In genomic region chr5:3598236-3598635, GRCh38 we compare ENCODE assay signal across 21 cellular contexts. TPM values are rescaled to one million over a fixed set of nuclear protein-coding genes. Genes with fewer than 3 reads are reported as not detected.
A peak's percentile ranks its signal among the peaks of the same experiment; 100 is the strongest.
DNase-seq lines count a peak whose midpoint lies in the region; ATAC-seq and TF ChIP-seq lines count a peak whose summit lies in the region.
"Had no signal": no experiment of that assay in that cellular context is flagged by ENCODE, and none has a peak within 500 bp of the region (broad histone marks: within the 10 kb centered on the region; RNA-seq: fewer than 3 reads in every experiment).

No MANE protein-coding gene starts in this region.

- peak overlapping the region; percentile 42; the same call in 1 of the 2 replicates for H3K4me3 ChIP-seq in iPS-18c (ENCODE audit: insufficient read depth, low read depth, low read length)
- no peak overlapping the region for H3K4me3 ChIP-seq in MM.1S (ENCODE audit: low read length)
- H3K4me3 ChIP-seq: tibial nerve had no signal

- H3K27me3 Mint-ChIP-seq in H9 (ENCODE audit: low read depth) (peaks cover 93% of the 10 kb centered on the region), brain (peaks cover 93% of the 10 kb centered on the region), progenitor cell of endocrine pancreas (peaks cover 81% of the 10 kb centered on the region), CD14-positive monocyte (ENCODE audit: low read depth in 3 of 3) (peaks cover 84 to 95% (median 91%) of the 10 kb centered on the region in 3 donors)
- peaks cover 35 to 71% (median 51%) of the 10 kb centered on the region in 5 donors for H3K27me3 Mint-ChIP-seq in naive thymus-derived CD8-positive, alpha-beta T cell

- TF ChIP-seq CTCF in H9 (conservative IDR thresholded peaks at IDR 0.05) (no peak), brain (conservative IDR thresholded peaks at IDR 0.05) (no peak), progenitor cell of endocrine pancreas (IDR thresholded peaks at IDR 0.05; ENCODE audit: unreplicated experiment) (peak; percentile 6), MM.1S (IDR thresholded peaks at IDR 0.05; ENCODE audit: low read length) (no peak), CD14-positive monocyte (IDR thresholded peaks at IDR 0.05) (no peak)

- no peak overlapping the region for H2AK5ac ChIP-seq in H9 (ENCODE audit: insufficient read length, low read length)

- H2BK12ac ChIP-seq in H9 (ENCODE audit: insufficient read length, low read depth, low read length): no peak overlapping the region

- no peak for DNase-seq in H9
- DNase-seq in progenitor cell of endocrine pancreas (ENCODE audit: low spot score, unreplicated experiment): no peak
- DNase-seq in MM.1S: no peak
- DNase-seq in naive thymus-derived CD8-positive, alpha-beta T cell: no peak
- DNase-seq in DMS53 (lab: John Stamatoyannopoulos, UW): no peak
- DNase-seq in CD14-positive monocyte (ENCODE audit: low spot score): no peak
- DNase-seq: activated CD4-positive, alpha-beta T cell treated with anti-CD3 and anti-CD28 coated beads, Interleukin-2, amount 50 U/mL, for 48 hours; activated naive CD4-positive, alpha-beta T cell; activated T-cell treated with anti-CD3 and anti-CD28 coated beads for 4 hours; amygdala; COR-L47; midbrain; NCI-H1417; nucleus accumbens; right cardiac atrium; Right ventricle myocardium superior; stimulated activated naive CD4-positive, alpha-beta T cell; T-helper 1 cell had no signal

- WGBS in H9 (ENCODE audit: extremely low coverage, insufficient read length, low lambda C conversion rate): no CpG with 5 or more reads among the region's 8 CpGs

- no peak overlapping the region for H2BK120ac ChIP-seq in H9 (ENCODE audit: low read depth, low read length, poor library complexity, severe bottlenecking)

- peak overlapping the region; percentile 15 to 81 for H3K4me3 Mint-ChIP-seq in H9
- peak overlapping the region in 4 of 5 experiments; percentile 78 to 92 (median 89) for H3K4me3 Mint-ChIP-seq in brain
- no peak overlapping the region for H3K4me3 Mint-ChIP-seq in progenitor cell of endocrine pancreas (ENCODE audit: low read depth)
- peak overlapping the region in 1 of 10 donors; percentile 40 for H3K4me3 Mint-ChIP-seq in naive thymus-derived CD8-positive, alpha-beta T cell
- peak overlapping the region in 1 of 2 donors; percentile 87 for H3K4me3 Mint-ChIP-seq in CD14-positive monocyte

- no peak for ATAC-seq in naive thymus-derived CD8-positive, alpha-beta T cell
- ATAC-seq: right cardiac atrium had no signal

- no peak overlapping the region for H3K14ac ChIP-seq in H9 (ENCODE audit: insufficient read depth, low read length)

- no peak overlapping the region for H2BK20ac ChIP-seq in H9 (ENCODE audit: low read depth, low read length, poor library complexity, severe bottlenecking)

- H3K9me2 ChIP-seq in MM.1S (replicated peaks; ENCODE audit: insufficient read depth, low read length): no peaks in the 10 kb centered on the region

- H3K79me1 ChIP-seq in H9 (ENCODE audit: insufficient read depth, low read depth, low read length, poor library complexity, severe bottlenecking): no peaks in the 10 kb centered on the region

- intact Hi-C loops in CD14-positive monocyte (cut with micrococcal nuclease): no loop called here

- H3K23ac ChIP-seq in H9 (ENCODE audit: insufficient read length, low read depth, low read length): no peak overlapping the region

- no peak overlapping the region for H3K27ac Mint-ChIP-seq in H9
- peak overlapping the region in 4 of 5 experiments; percentile 54 to 96 (median 90) for H3K27ac Mint-ChIP-seq in brain
- peak overlapping the region; percentile 71 for H3K27ac Mint-ChIP-seq in progenitor cell of endocrine pancreas
- peak overlapping the region in 1 of 10 donors; percentile 6 for H3K27ac Mint-ChIP-seq in naive thymus-derived CD8-positive, alpha-beta T cell
- no peak overlapping the region for H3K27ac Mint-ChIP-seq in CD14-positive monocyte

- H3K9me3 ChIP-seq in H9 (ENCODE audit: control insufficient read depth, low read depth, low read length) (no peaks in the 10 kb centered on the region), iPS-18c (ENCODE audit: control insufficient read depth, insufficient read depth, low read length) (peaks cover 5% of the 10 kb centered on the region), MM.1S (replicated peaks; ENCODE audit: insufficient read depth, low read length) (no peaks in the 10 kb centered on the region)
- H3K9me3 ChIP-seq: tibial nerve had no signal

- H3T11ph ChIP-seq in H9 (ENCODE audit: low read length): no peak overlapping the region

- H3K27me3 ChIP-seq in H9 (ENCODE audit: insufficient read depth, low read length) (peaks cover 81% of the 10 kb centered on the region), MM.1S (replicated peaks; ENCODE audit: insufficient read depth, low read length) (no peaks in the 10 kb centered on the region)

- H3K27ac ChIP-seq in H9 (ENCODE audit: insufficient read length, low read depth, low read length) (no peak overlapping the region), MM.1S (ENCODE audit: low read length) (no peak overlapping the region)
- H3K27ac ChIP-seq: tibial nerve had no signal

- no peak overlapping the region for H4K91ac ChIP-seq in H9 (ENCODE audit: insufficient read length, low read depth, low read length)

- H3K4ac ChIP-seq in H9 (ENCODE audit: low read depth, low read length): no peak overlapping the region

- peaks cover 20% of the 10 kb centered on the region for H3K23me2 ChIP-seq in H9 (ENCODE audit: insufficient read length, low read depth, low read length, poor library complexity, severe bottlenecking)

- no peak overlapping the region for H4K8ac ChIP-seq in H9 (replicated peaks; ENCODE audit: insufficient read length, low read depth, low read length)

- no peaks in the 10 kb centered on the region for H3K36me3 ChIP-seq in MM.1S (replicated peaks; ENCODE audit: insufficient read depth, low read length)
- H3K36me3 ChIP-seq: tibial nerve had no signal

- peak overlapping the region; percentile 60 for H3K4me2 ChIP-seq in H9 (ENCODE audit: insufficient read depth, insufficient read length, low read length)
- H3K4me2 ChIP-seq in MM.1S (ENCODE audit: low read depth, low read length): no peak overlapping the region

- H2AFZ ChIP-seq in H9 (ENCODE audit: low read length) (no peak overlapping the region), MM.1S (ENCODE audit: low read length) (no peak overlapping the region)

- H3K36me3 Mint-ChIP-seq in H9 (ENCODE audit: insufficient read depth in 1 of 3, low read depth in 3 of 3) (peaks cover 0 to 2% (median 0%) of the 10 kb centered on the region in 3 experiments; a peak in 2 of 7 replicates), brain (peaks cover 20% of the 10 kb centered on the region), progenitor cell of endocrine pancreas (ENCODE audit: insufficient read depth) (no peaks in the 10 kb centered on the region), CD14-positive monocyte (peaks cover 4 to 7% of the 10 kb centered on the region in 2 donors)
- peaks cover 6 to 16% (median 16%) of the 10 kb centered on the region in 3 donors for H3K36me3 Mint-ChIP-seq in naive thymus-derived CD8-positive, alpha-beta T cell

- H3K4me1 Mint-ChIP-seq in H9: peaks cover 45 to 50% of the 10 kb centered on the region in 2 experiments
- peaks cover 43% of the 10 kb centered on the region for H3K4me1 Mint-ChIP-seq in brain
- peaks cover 20% of the 10 kb centered on the region for H3K4me1 Mint-ChIP-seq in progenitor cell of endocrine pancreas (ENCODE audit: low read depth)
- H3K4me1 Mint-ChIP-seq in naive thymus-derived CD8-positive, alpha-beta T cell: peaks cover 10 to 27% (median 18%) of the 10 kb centered on the region in 4 donors
- H3K4me1 Mint-ChIP-seq in CD14-positive monocyte: no peaks in the 10 kb centered on the region

- H3K79me2 ChIP-seq in H9 (ENCODE audit: insufficient read depth, low read length): no peaks in the 10 kb centered on the region
- H3K79me2 ChIP-seq in MM.1S (ENCODE audit: low read length): no peaks in the 10 kb centered on the region

- H3K9me3 Mint-ChIP-seq in H9 (peaks cover 3 to 10% of the 10 kb centered on the region in 2 experiments; a peak in 2 of 5 replicates), brain (peaks cover 0 to 14% (median 3%) of the 10 kb centered on the region in 5 experiments), progenitor cell of endocrine pancreas (ENCODE audit: low read depth) (no peaks in the 10 kb centered on the region), CD14-positive monocyte (peaks cover 0 to 31% (median 13%) of the 10 kb centered on the region in 7 donors)
- peaks cover 0 to 7% (median 0%) of the 10 kb centered on the region in 9 donors for H3K9me3 Mint-ChIP-seq in naive thymus-derived CD8-positive, alpha-beta T cell

- H3K9ac ChIP-seq in H9 (ENCODE audit: extremely low read depth, insufficient read length, low read length) (no peak overlapping the region), MM.1S (ENCODE audit: low read length) (no peak overlapping the region)

- H2BK15ac ChIP-seq in H9 (ENCODE audit: low read depth, low read length): no peak overlapping the region

- no peak overlapping the region for H2BK5ac ChIP-seq in H9 (ENCODE audit: insufficient read length, low read length)

- POLR2A ChIA-PET in naive thymus-derived CD8-positive, alpha-beta T cell (lab: Charles Lee): no interaction called here

- no peaks in the 10 kb centered on the region for H3F3A ChIP-seq in MM.1S (ENCODE audit: insufficient read depth, low read length)

- 0 out of 2 replicates have a peak, but pooled peaks cover 2% of the 10 kb centered on the region for H3K4me1 ChIP-seq in H9 (ENCODE audit: insufficient read depth, low read length)
- H3K4me1 ChIP-seq in MM.1S (ENCODE audit: low read length): no peaks in the 10 kb centered on the region

- H3K18ac ChIP-seq in H9 (ENCODE audit: insufficient read length, low read depth, low read length): no peak overlapping the region

- no peaks in the 10 kb centered on the region for H4K20me1 ChIP-seq in H9 (ENCODE audit: control insufficient read depth, insufficient read depth, insufficient read length)
- no peaks in the 10 kb centered on the region for H4K20me1 ChIP-seq in MM.1S (ENCODE audit: insufficient read depth, low read length)

- no peak overlapping the region for H4K5ac ChIP-seq in H9 (ENCODE audit: insufficient read length, low read depth, low read length)

- H3K56ac ChIP-seq in H9 (ENCODE audit: insufficient read length, low read depth, low read length): no peak overlapping the region

RNA-seq across cellular contexts. Expression of gene IRX1, which starts 2.6 kb away (rescaled TPM):
- total RNA-seq in H9 (2021): 3.6 and 4.1 TPM in 2 replicates
- not detected for polyA plus RNA-seq in brain (ENCODE audit: insufficient read depth, low read depth, low replicate concordance)
- total RNA-seq in progenitor cell of endocrine pancreas: 2.4 and 2.6 TPM in 2 replicates
- not detected for total RNA-seq in naive thymus-derived CD8-positive, alpha-beta T cell
- polyA plus RNA-seq in naive thymus-derived CD8-positive, alpha-beta T cell: not detected
- not detected for polyA plus RNA-seq in CD14-positive monocyte
- total RNA-seq: right cardiac atrium had no signal

Comparison
In these comparisons a context has a peak if more than half of its experiments do, and no peak if none do; other contexts are left out.
1. H3K27ac Mint-ChIP-seq: peak in brain (4 of 5) and progenitor cell of endocrine pancreas (single experiment); none in H9 (0 of 3) and CD14-positive monocyte (0 of 7).